In genomic region chr12:75751769-75752471, GRCh38 we compare ENCODE assay signal across 1 cellular context.
TF ChIP-seq lines count a peak whose summit lies in the region.

No MANE protein-coding gene starts in this region.

TF ChIP-seq in A549, 52 proteins besides CTCF, POLR2A, EP300 and RAD21 (continued from another document):
- no peak for TF ChIP-seq MYC (IDR thresholded peaks at IDR 0.05; ENCODE audit: borderline replicate concordance, low read length)
